ENCODE assay signal across 8 cellular contexts in the genomic region with DNA sequence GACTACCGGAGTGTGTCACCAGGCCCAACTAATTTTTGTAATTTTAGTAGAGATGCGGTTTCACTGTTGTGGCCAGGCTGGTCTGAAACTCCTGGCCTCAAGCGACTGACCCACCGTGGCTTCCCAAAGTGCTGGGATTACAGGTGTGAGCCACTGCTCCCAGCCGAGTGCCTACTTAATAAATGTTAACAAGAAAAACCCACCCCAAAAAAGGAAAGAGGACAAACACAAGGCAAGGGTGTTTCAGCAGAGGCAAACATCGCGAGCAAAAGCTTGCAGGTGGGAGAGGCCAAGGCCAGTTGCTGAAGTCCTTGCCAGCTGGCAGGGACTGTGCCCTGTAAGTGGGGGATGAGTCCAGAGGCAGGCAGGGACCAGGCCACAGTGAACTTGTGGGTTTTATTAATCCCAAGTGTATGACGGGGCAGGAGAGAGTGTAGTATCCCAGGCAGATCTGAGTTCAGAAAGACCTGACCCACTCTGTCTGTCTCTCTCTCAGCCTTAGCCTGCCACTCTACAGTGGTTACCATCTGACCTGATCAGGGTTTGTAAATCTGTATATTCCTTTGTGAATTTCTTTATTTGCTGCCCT. TPM values are rescaled to one million over a fixed set of nuclear protein-coding genes. Genes with fewer than 3 reads are reported as not detected.
DNase-seq lines count a peak whose midpoint lies in the region; ATAC-seq, FAIRE-seq and TF ChIP-seq lines count a peak whose summit lies in the region.

No MANE protein-coding gene starts in this region.

- H3K4me3 ChIP-seq in IMR-90 (ENCODE audit: insufficient read depth, low read depth, low read length), result no peak overlapping the region
- no peak overlapping the region for H3K4me3 ChIP-seq in lower lobe of right lung

- peaks cover 33% of the 10 kb centered on the region for H3K4me1 Mint-ChIP-seq in activated T-helper 1 cell treated with anti-CD3 and anti-CD28 coated beads, Interleukin-12 subunit alpha, Interleukin-12 subunit beta, Interleukin-2, Interleukin-4 antibody, amounts not matched to agents 30 ng/mL and 10 ng/mL and 1 ng/mL, durations not matched to agents 14 hours and 24 hours and 36 hours (ENCODE audit: low read depth)

- H3K36me3 Mint-ChIP-seq in activated T-helper 1 cell treated with anti-CD3 and anti-CD28 coated beads, Interleukin-12 subunit alpha, Interleukin-12 subunit beta, Interleukin-2, Interleukin-4 antibody, amounts not matched to agents 30 ng/mL and 10 ng/mL and 1 ng/mL, durations not matched to agents 14 hours and 24 hours and 36 hours (ENCODE audit: low read depth), result peaks cover 17% of the 10 kb centered on the region

- H3K27me3 Mint-ChIP-seq in activated T-helper 1 cell treated with anti-CD3 and anti-CD28 coated beads, Interleukin-12 subunit alpha, Interleukin-12 subunit beta, Interleukin-2, Interleukin-4 antibody, amounts not matched to agents 30 ng/mL and 10 ng/mL and 1 ng/mL, durations not matched to agents 14 hours and 24 hours and 36 hours (ENCODE audit: insufficient read depth), result peaks cover 2% of the 10 kb centered on the region

- no peak for TF ChIP-seq POLR2A in IMR-90 (IDR thresholded peaks at IDR 0.05; ENCODE audit: low read depth, low read length)

- H2BK20ac ChIP-seq in IMR-90 (ENCODE audit: low read depth, low read length), result no peak overlapping the region

- POLR2A ChIA-PET in IMR-90 (lab: Charles Lee; ENCODE audit: unreplicated experiment), result interaction anchor here (0.6 kb wide), 2 partner anchors 57 to 74 kb away, joined by 3 read pairs; no protein-coding TSS in a partner anchor

- H4K20me1 ChIP-seq in IMR-90 (ENCODE audit: insufficient read depth, low read length), result peaks cover 28% of the 10 kb centered on the region

- DNase-seq in AG08396 (ENCODE audit: low spot score) (peak; percentile 54), IMR-90 (peak; percentile 38), lower lobe of right lung (peak; percentile 64), CD1c-positive myeloid dendritic cell (ENCODE audit: extremely low spot score) (no peak), frontal cortex (ENCODE audit: low spot score in 2 of 2) (no peak)
- DNase-seq in activated T-helper 1 cell treated with anti-CD3 and anti-CD28 coated beads, Interleukin-12 subunit alpha, Interleukin-12 subunit beta, Interleukin-2, Interleukin-4 antibody, amounts not matched to agents 30 ng/mL and 10 ng/mL and 1 ng/mL, durations not matched to agents 14 hours and 24 hours and 36 hours (ENCODE audit: low spot score), result no peak

- no peak overlapping the region for H2BK5ac ChIP-seq in IMR-90 (ENCODE audit: low read depth, low read length, poor library complexity, severe bottlenecking)

- in situ Hi-C loops in IMR-90 (cut with MboI; ENCODE audit: low sequenced_read_pairs), result no loop called here

- H2BK15ac ChIP-seq in IMR-90 (ENCODE audit: low read depth, low read length), result no peak overlapping the region

- no peak overlapping the region for H4K5ac ChIP-seq in IMR-90 (ENCODE audit: low read depth, low read length)

- intact Hi-C loops in IMR-90 (cut with micrococcal nuclease), result no loop called here
- intact Hi-C loops in activated T-helper 1 cell treated with anti-CD3 and anti-CD28 coated beads, Interleukin-12 subunit alpha, Interleukin-12 subunit beta, Interleukin-2, Interleukin-4 antibody, amounts not matched to agents 30 ng/mL and 10 ng/mL and 1 ng/mL, durations not matched to agents 14 hours and 24 hours and 36 hours (cut with micrococcal nuclease), result loop anchor here (1.0 kb wide), 1 partner anchor 8 kb away; no protein-coding TSS in a partner anchor
- intact Hi-C loops in lower lobe of right lung (cut with DNase I), result no loop called here

- H3K9me3 ChIP-seq in IMR-90 (ENCODE audit: control insufficient read depth, insufficient read depth, low read length) (no peaks in the 10 kb centered on the region), lower lobe of right lung (no peaks in the 10 kb centered on the region)

- H2AFZ ChIP-seq in IMR-90 (replicated peaks; ENCODE audit: low read length, poor library complexity), result no peak overlapping the region

- CTCF ChIA-PET in IMR-90 (lab: Yijun Ruan, JAX), result no interaction called here

- no peak overlapping the region for H3K4me2 ChIP-seq in IMR-90 (ENCODE audit: low read depth, low read length)

- H2AK9ac ChIP-seq in IMR-90 (replicated peaks; ENCODE audit: low read depth, low read length, poor library complexity), result no peak overlapping the region

- H3K36me3 ChIP-seq in IMR-90 (ENCODE audit: control insufficient read depth, insufficient read depth, low read length) (peaks cover 12% of the 10 kb centered on the region), lower lobe of right lung (peaks cover 19% of the 10 kb centered on the region)

- dilution Hi-C loops in IMR-90 (cut with HindIII; ENCODE audit: low sequenced_read_pairs, unreplicated experiment), result no loop called here

- TF ChIP-seq RAD21 in IMR-90 (IDR thresholded peaks at IDR 0.05; ENCODE audit: low read length), result no peak

- no peak overlapping the region for H3K4ac ChIP-seq in IMR-90 (ENCODE audit: low read depth, low read length)

- BruUV-seq in IMR-90 (replicated peaks; lab: Mats Ljungman, UMichigan), result no TSS peak

- no peak overlapping the region for H2AK5ac ChIP-seq in IMR-90 (ENCODE audit: low read depth, low read length)

- no peak overlapping the region for H3K9ac ChIP-seq in IMR-90 (ENCODE audit: low read depth, low read length)

- H3K4me1 ChIP-seq in IMR-90 (ENCODE audit: control insufficient read depth, insufficient read depth, low read length), result peaks cover 16% of the 10 kb centered on the region
- peaks cover 39% of the 10 kb centered on the region for H3K4me1 ChIP-seq in lower lobe of right lung

- 80% methylated on average over 1 of the region's 8 CpGs; no CpG with 5 or more reads in 1 of the 2 experiments for WGBS in IMR-90 (ENCODE audit: extremely low coverage in 2 of 2, insufficient read length in 1 of 2), 2 experiments

- TF ChIP-seq CTCF in IMR-90 (conservative IDR thresholded peaks at IDR 0.05; ENCODE audit: low read depth, low read length) (no peak), lower lobe of right lung (IDR thresholded peaks at IDR 0.05) (no peak)

- H3K27me3 ChIP-seq in IMR-90 (ENCODE audit: control insufficient read depth, insufficient read depth, low read length) (no peaks in the 10 kb centered on the region), lower lobe of right lung (ENCODE audit: low read depth) (no peaks in the 10 kb centered on the region)

- no peak overlapping the region for H3K18ac ChIP-seq in IMR-90 (ENCODE audit: low read depth, low read length)

- no peak overlapping the region for H3K14ac ChIP-seq in IMR-90 (replicated peaks; ENCODE audit: low read depth, low read length)

- peak; percentile 18 for ATAC-seq in IMR-90 (ENCODE audit: low read depth)
- peak; percentile 55 to 59 for ATAC-seq in lower lobe of right lung
- ATAC-seq in GM19351 (IDR thresholded peaks at IDR 0.05; ENCODE audit: unreplicated experiment), result no peak
- ATAC-seq in GM19328 (IDR thresholded peaks at IDR 0.05; ENCODE audit: unreplicated experiment), result no peak

- no peak for FAIRE-seq in frontal cortex (lab: Jason Lieb, UNC)

- H3K27ac ChIP-seq in IMR-90 (ENCODE audit: insufficient read depth, low read length) (no peak overlapping the region), lower lobe of right lung (peak overlapping the region; percentile 41)

- H3K9me1 ChIP-seq in IMR-90 (ENCODE audit: insufficient read depth, low read length), result peaks cover 19% of the 10 kb centered on the region

- H3K56ac ChIP-seq in IMR-90 (ENCODE audit: extremely low read depth, insufficient read depth, low read length), result no peak overlapping the region

- H3K4me3 Mint-ChIP-seq in activated T-helper 1 cell treated with anti-CD3 and anti-CD28 coated beads, Interleukin-12 subunit alpha, Interleukin-12 subunit beta, Interleukin-2, Interleukin-4 antibody, amounts not matched to agents 30 ng/mL and 10 ng/mL and 1 ng/mL, durations not matched to agents 14 hours and 24 hours and 36 hours, result peak overlapping the region; percentile 73

- H3K23ac ChIP-seq in IMR-90 (ENCODE audit: low read depth, low read length), result peak overlapping the region; percentile 29; the same call in 1 of the 2 replicates

- H3K27ac Mint-ChIP-seq in activated T-helper 1 cell treated with anti-CD3 and anti-CD28 coated beads, Interleukin-12 subunit alpha, Interleukin-12 subunit beta, Interleukin-2, Interleukin-4 antibody, amounts not matched to agents 30 ng/mL and 10 ng/mL and 1 ng/mL, durations not matched to agents 14 hours and 24 hours and 36 hours, result peak overlapping the region; percentile 90

- H4K8ac ChIP-seq in IMR-90 (ENCODE audit: low read depth in 2 of 2, low read length in 2 of 2), result no peak overlapping the region

- H4K91ac ChIP-seq in IMR-90 (ENCODE audit: insufficient read depth, low read depth, low read length), result no peak overlapping the region

- no peak overlapping the region for H2BK120ac ChIP-seq in IMR-90 (ENCODE audit: low read depth, low read length)

- no peaks in the 10 kb centered on the region for H3K9me3 Mint-ChIP-seq in activated T-helper 1 cell treated with anti-CD3 and anti-CD28 coated beads, Interleukin-12 subunit alpha, Interleukin-12 subunit beta, Interleukin-2, Interleukin-4 antibody, amounts not matched to agents 30 ng/mL and 10 ng/mL and 1 ng/mL, durations not matched to agents 14 hours and 24 hours and 36 hours

- H3K79me1 ChIP-seq in IMR-90 (ENCODE audit: low read depth in 1 of 2, low read length in 2 of 2), result peaks cover 6 to 34% of the 10 kb centered on the region in 2 experiments; a peak in 2 of 4 replicates

RNA-seq across cellular contexts. Expression of a gene that starts 6.4 kb away (rescaled TPM):
- 43.9 and 45.5 TPM in 2 replicates for total RNA-seq in IMR-90 (2012; rRNA removed)
- polyA plus RNA-seq in IMR-90 (2012; rRNA removed), result 71.5 and 75.7 TPM in 2 replicates
- polyA plus RNA-seq in IMR-90 (2012; cell fraction: cytosol; rRNA removed), result 39.9 and 56.3 TPM in 2 replicates
- 94.7 and 201 TPM in 2 replicates for polyA plus RNA-seq in IMR-90 (2012; cell fraction: nucleus; rRNA removed; ENCODE audit: low replicate concordance)
- 128 and 130 TPM in 2 replicates for total RNA-seq in activated T-helper 1 cell treated with anti-CD3 and anti-CD28 coated beads, Interleukin-12 subunit alpha, Interleukin-12 subunit beta, Interleukin-2, Interleukin-4 antibody, amounts not matched to agents 30 ng/mL and 10 ng/mL and 1 ng/mL, durations not matched to agents 14 hours and 24 hours and 36 hours
- 55.4 TPM for total RNA-seq in lower lobe of right lung
- total RNA-seq in frontal cortex, result 18.3 TPM

RNA-seq across cellular contexts. Expression of a gene that starts 10.5 kb away (rescaled TPM):
- 28.9 and 30.3 TPM in 2 replicates for total RNA-seq in IMR-90 (2012; rRNA removed)
- polyA plus RNA-seq in IMR-90 (2012; rRNA removed), result 49.9 and 52.1 TPM in 2 replicates
- polyA plus RNA-seq in IMR-90 (2012; cell fraction: cytosol; rRNA removed), result 34.4 and 54.3 TPM in 2 replicates
- polyA plus RNA-seq in IMR-90 (2012; cell fraction: nucleus; rRNA removed; ENCODE audit: low replicate concordance), result 140 and 177 TPM in 2 replicates
- total RNA-seq in activated T-helper 1 cell treated with anti-CD3 and anti-CD28 coated beads, Interleukin-12 subunit alpha, Interleukin-12 subunit beta, Interleukin-2, Interleukin-4 antibody, amounts not matched to agents 30 ng/mL and 10 ng/mL and 1 ng/mL, durations not matched to agents 14 hours and 24 hours and 36 hours, result 97.3 and 105 TPM in 2 replicates
- 96.2 TPM for total RNA-seq in lower lobe of right lung
- total RNA-seq in frontal cortex, result 40.4 TPM

RNA-seq across cellular contexts. Expression of a gene that starts 17.9 kb away (rescaled TPM):
- total RNA-seq in IMR-90 (2012; rRNA removed) (under 0.01 and 0.28 TPM in 2 replicates), lower lobe of right lung (59.4 TPM), frontal cortex (6.1 TPM)
- 0.22 and 0.24 TPM in 2 replicates for polyA plus RNA-seq in IMR-90 (2012; rRNA removed)
- 0.06 and 0.38 TPM in 2 replicates for polyA plus RNA-seq in IMR-90 (2012; cell fraction: cytosol; rRNA removed)
- 0.05 and 0.29 TPM in 2 replicates for polyA plus RNA-seq in IMR-90 (2012; cell fraction: nucleus; rRNA removed; ENCODE audit: low replicate concordance)
- total RNA-seq in activated T-helper 1 cell treated with anti-CD3 and anti-CD28 coated beads, Interleukin-12 subunit alpha, Interleukin-12 subunit beta, Interleukin-2, Interleukin-4 antibody, amounts not matched to agents 30 ng/mL and 10 ng/mL and 1 ng/mL, durations not matched to agents 14 hours and 24 hours and 36 hours, result 30.0 and 30.4 TPM in 2 replicates

RNA-seq across cellular contexts. Expression of a gene that starts 58.1 kb away (rescaled TPM):
- total RNA-seq in IMR-90 (2012; rRNA removed), result 3.6 and 4.2 TPM in 2 replicates
- 73.9 and 83.3 TPM in 2 replicates for polyA plus RNA-seq in IMR-90 (2012; rRNA removed)
- 39.1 and 101 TPM in 2 replicates for polyA plus RNA-seq in IMR-90 (2012; cell fraction: cytosol; rRNA removed)
- polyA plus RNA-seq in IMR-90 (2012; cell fraction: nucleus; rRNA removed; ENCODE audit: low replicate concordance), result 36.4 and 102 TPM in 2 replicates
- total RNA-seq in activated T-helper 1 cell treated with anti-CD3 and anti-CD28 coated beads, Interleukin-12 subunit alpha, Interleukin-12 subunit beta, Interleukin-2, Interleukin-4 antibody, amounts not matched to agents 30 ng/mL and 10 ng/mL and 1 ng/mL, durations not matched to agents 14 hours and 24 hours and 36 hours, result 32.2 and 33.0 TPM in 2 replicates
- total RNA-seq in lower lobe of right lung, result 323 TPM
- total RNA-seq in frontal cortex, result 0.82 TPM

Comparison
In these comparisons a context has a peak if more than half of its experiments do, and no peak if none do; other contexts are left out.
1. DNase-seq: peak in AG08396 (single experiment), IMR-90 (single experiment) and lower lobe of right lung (single experiment); none in activated T-helper 1 cell treated with anti-CD3 and anti-CD28 coated beads, Interleukin-12 subunit alpha, Interleukin-12 subunit beta, Interleukin-2, Interleukin-4 antibody, amounts not matched to agents 30 ng/mL and 10 ng/mL and 1 ng/mL, durations not matched to agents 14 hours and 24 hours and 36 hours (single experiment), CD1c-positive myeloid dendritic cell (single experiment) and frontal cortex (0 of 2).
2. ATAC-seq: peak in IMR-90 (single experiment) and lower lobe of right lung (2 of 2); none in GM19351 (single experiment) and GM19328 (single experiment).